15 cellular contexts compared by ENCODE assay signal in genomic region chr7:904847-905246, GRCh38. TPM values are rescaled to one million over a fixed set of nuclear protein-coding genes. Genes with fewer than 3 reads are reported as not detected.
DNase-seq lines count a peak whose midpoint lies in the region; ATAC-seq and TF ChIP-seq lines count a peak whose summit lies in the region.
"Had no signal": no experiment of that assay in that cellular context is flagged by ENCODE, and none has a peak within 500 bp of the region (broad histone marks: within the 10 kb centered on the region; RNA-seq: fewer than 3 reads in every experiment).

No MANE protein-coding gene starts in this region.

- no peak for TF ChIP-seq CTCF in right atrium auricular region (IDR thresholded peaks at IDR 0.05)
- TF ChIP-seq CTCF in WI38 (IDR thresholded peaks at IDR 0.05; ENCODE audit: low read depth, low read length) = no peak
- no peak for TF ChIP-seq CTCF in gastroesophageal sphincter (IDR thresholded peaks at IDR 0.05)
- TF ChIP-seq CTCF in ovary (IDR thresholded peaks at IDR 0.05) = no peak

- TF ChIP-seq POLR2A in gastroesophageal sphincter (IDR thresholded peaks at IDR 0.05) (no peak), ovary (IDR thresholded peaks at IDR 0.05) (no peak)

- H3K27ac ChIP-seq in right cardiac atrium (ENCODE audit: low read length) (no peak overlapping the region), right atrium auricular region (no peak overlapping the region), gastroesophageal sphincter (peak overlapping the region in 1 of 4 donors; percentile 75), ovary (no peak overlapping the region)

- no peaks in the 10 kb centered on the region for H3K27me3 ChIP-seq in right cardiac atrium (ENCODE audit: control insufficient read depth, insufficient read depth)
- no peaks in the 10 kb centered on the region for H3K27me3 ChIP-seq in right atrium auricular region
- no peaks in the 10 kb centered on the region for H3K27me3 ChIP-seq in gastroesophageal sphincter
- H3K27me3 ChIP-seq in ovary = no peaks in the 10 kb centered on the region

- H3K4me1 ChIP-seq in right cardiac atrium (ENCODE audit: control insufficient read depth, insufficient read depth, low read length) = no peaks in the 10 kb centered on the region
- peaks cover 0 to 23% of the 10 kb centered on the region in 2 donors for H3K4me1 ChIP-seq in right atrium auricular region
- H3K4me1 ChIP-seq in gastroesophageal sphincter = peaks cover 0 to 37% (median 6%) of the 10 kb centered on the region in 3 donors
- H3K4me1 ChIP-seq in ovary (ENCODE audit: insufficient read depth) = peaks cover 16% of the 10 kb centered on the region

- TF ChIP-seq EP300 in gastroesophageal sphincter (IDR thresholded peaks at IDR 0.05) (no peak), ovary (IDR thresholded peaks at IDR 0.05) (no peak)

- intact Hi-C loops in right cardiac atrium (cut with DNase I) = no loop called here
- intact Hi-C loops in posterior vena cava (cut with DNase I) = no loop called here
- intact Hi-C loops in ovary (cut with DNase I) = loop anchor here in 1 of 4 donors (10.0 kb wide), 1 partner anchor 280 kb away; no protein-coding TSS in a partner anchor

- 40% methylated on average over 20 of the region's 20 CpGs for WGBS in right cardiac atrium
- WGBS in gastroesophageal sphincter (ENCODE audit: low coverage in 1 of 2), 2 donors = no CpG with 5 or more reads among the region's 20 CpGs
- 38 to 40% (median 39%) methylated on average over 19 to 20 of the region's 20 CpGs for whole genome bisulfite sequencing in ovary, 3 donors

- H3K4me3 ChIP-seq in right cardiac atrium (ENCODE audit: low read length) (no peak overlapping the region), right atrium auricular region (peak overlapping the region in 1 of 2 donors; percentile 24), WI38 (ENCODE audit: low read depth, low read length) (0 out of 2 replicates have a peak overlapping the region, but pooled peaks have one; percentile 23), gastroesophageal sphincter (peak overlapping the region in 1 of 2 donors; percentile 13), ovary (no peak overlapping the region)

- no peaks in the 10 kb centered on the region for H3K36me3 ChIP-seq in right atrium auricular region
- peaks cover 0 to 27% of the 10 kb centered on the region in 2 donors for H3K36me3 ChIP-seq in gastroesophageal sphincter
- H3K36me3 ChIP-seq in ovary = no peaks in the 10 kb centered on the region
- H3K36me3 ChIP-seq: heart left ventricle had no signal

- H3K9me3 ChIP-seq in right cardiac atrium (ENCODE audit: control insufficient read depth, low read length) (no peaks in the 10 kb centered on the region), right atrium auricular region (no peaks in the 10 kb centered on the region), gastroesophageal sphincter (no peaks in the 10 kb centered on the region), ovary (no peaks in the 10 kb centered on the region)
- H3K9me3 ChIP-seq: heart left ventricle had no signal

- DNase-seq in right cardiac atrium (peak in 2 of 3 donors; percentile 68 to 75), right atrium auricular region (ENCODE audit: low spot score) (no peak), posterior vena cava (ENCODE audit: low spot score) (no peak), ovary (no peak)
- DNase-seq: activated naive CD4-positive, alpha-beta T cell treated with Interleukin-2 at 50 U/mL for 16 hours; heart left ventricle; kidney glomerular epithelial cell; NCI-H2029; NCI-H82; RPMI8226 had no signal

- peak in 1 of 2 donors; percentile 3 for ATAC-seq in right cardiac atrium
- peak; percentile 14 for ATAC-seq in gastroesophageal sphincter
- ATAC-seq in HG03280 (IDR thresholded peaks at IDR 0.05; ENCODE audit: unreplicated experiment) = no peak
- ATAC-seq in HG03565 (IDR thresholded peaks at IDR 0.05; ENCODE audit: unreplicated experiment) = no peak
- ATAC-seq: activated CD4-positive, CD25-positive, alpha-beta regulatory T cell treated with anti-CD3 and anti-CD28 coated beads, Interleukin-2, amount 50 U/mL, for 24 hours had no signal

RNA-seq across cellular contexts. Expression of gene GET4, which starts 28.5 kb away (rescaled TPM):
- 10 to 100 TPM; 20.1 to 23.6 (median 22.2) TPM for total RNA-seq in right cardiac atrium
- 22.2 TPM for polyA plus RNA-seq in right cardiac atrium
- 10 to 100 TPM; 16.1 to 19.7 TPM for total RNA-seq in right atrium auricular region
- 10 to 100 TPM; 18.4 to 34.8 (median 28.7) TPM for total RNA-seq in gastroesophageal sphincter
- 10 to 100 TPM; 13.2 to 16.3 TPM for total RNA-seq in posterior vena cava
- total RNA-seq in ovary = 10 to 100 TPM; 16.8 to 37.6 (median 30.4) TPM
- polyA plus RNA-seq in ovary = 10 to 100 TPM in 1 of 2 donors, 1 to 10 TPM in 1; 7.2 to 37.2 TPM

RNA-seq across cellular contexts. Expression of gene ADAP1, which starts 49.6 kb away (rescaled TPM):
- 1 to 10 TPM; 4.8 to 7.1 (median 6.4) TPM for total RNA-seq in right cardiac atrium
- 8.4 TPM for polyA plus RNA-seq in right cardiac atrium
- 1 to 10 TPM; 4.2 to 7.7 TPM for total RNA-seq in right atrium auricular region
- total RNA-seq in gastroesophageal sphincter = 100 to 1,000 TPM in 1 of 4 donors, 10 to 100 TPM in 3; 44.8 to 106 (median 60.1) TPM
- 10 to 100 TPM; 16.3 to 17.8 TPM for total RNA-seq in posterior vena cava
- 10 to 100 TPM in 1 of 7 donors, 1 to 10 TPM in 5, under 1 TPM in 1; 0.96 to 16.4 (median 3.6) TPM for total RNA-seq in ovary
- polyA plus RNA-seq in ovary = 1 to 10 TPM in 1 of 2 donors, under 1 TPM in 1; 0.52 to 3.5 TPM

Comparison
In these comparisons a context has a peak if more than half of its experiments do, and no peak if none do; other contexts are left out.
1. DNase-seq: peak in right cardiac atrium (2 of 3); none in right atrium auricular region (single experiment), posterior vena cava (single experiment) and ovary (0 of 5).